Comparison of ENCODE assay signal across 8 cellular contexts in the genomic region with DNA sequence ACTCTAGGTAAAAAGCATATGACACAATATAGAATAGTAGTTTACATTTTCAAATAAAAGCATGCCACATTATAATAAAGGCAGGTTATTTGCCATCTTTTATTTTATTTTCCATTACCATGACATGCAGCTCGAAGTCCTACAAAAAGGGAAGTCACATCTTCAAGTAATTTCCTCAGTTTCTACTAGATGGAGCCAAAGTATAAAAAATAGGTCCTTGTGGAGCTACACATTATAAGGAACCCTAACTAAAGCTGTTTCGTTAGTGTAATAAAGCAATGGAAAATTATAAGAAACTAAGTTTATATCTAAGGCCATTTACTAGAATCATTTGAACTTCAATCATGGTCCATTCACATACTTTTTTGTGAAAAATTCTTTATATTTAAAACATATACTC.
DNase-seq lines count a peak whose midpoint lies in the region; ATAC-seq and TF ChIP-seq lines count a peak whose summit lies in the region.

No MANE protein-coding gene starts in this region.

- no peaks in the 10 kb centered on the region for H3K4me1 ChIP-seq in osteoblast (ENCODE audit: insufficient read depth, low read length)

- H3K36me3 ChIP-seq in osteoblast (ENCODE audit: insufficient read depth, low read length): no peaks in the 10 kb centered on the region

- H3K4me3 ChIP-seq in astrocyte of the spinal cord (ENCODE audit: low read depth, low read length): no peak overlapping the region
- H3K4me3 ChIP-seq in osteoblast (ENCODE audit: insufficient read depth, low read length): no peak overlapping the region

- in situ Hi-C loops in astrocyte of the spinal cord (cut with HindIII; ENCODE audit: low sequenced_read_pairs): no loop called here

- H3K4me2 ChIP-seq in osteoblast (ENCODE audit: insufficient read depth, low read length): no peak overlapping the region

- H3K27me3 ChIP-seq in osteoblast (ENCODE audit: insufficient read depth, low read length): no peaks in the 10 kb centered on the region

- TF ChIP-seq CTCF in astrocyte of the spinal cord (IDR thresholded peaks at IDR 0.05; ENCODE audit: low read depth, low read length) (peak; percentile 25), osteoblast (IDR thresholded peaks at IDR 0.05; ENCODE audit: extremely low read depth, low read depth, low read length) (peak; percentile 32)

- H3K27ac ChIP-seq in osteoblast (ENCODE audit: low read depth, low read length): no peak overlapping the region

- DNase-seq in H4 (ENCODE audit: low spot score) (peak; percentile 21), NCI-H446 (lab: John Stamatoyannopoulos, UW) (peak; percentile 21 to 56), astrocyte of the spinal cord (ENCODE audit: low read depth, low spot score) (peak; percentile 37), osteoblast (ENCODE audit: insufficient read length, low spot score, missing footprints) (no peak)
- no peak for DNase-seq in activated CD8-positive, alpha-beta memory T cell treated with anti-CD3 and anti-CD28 coated beads, Interleukin-2, amount 50 U/mL, for 48 hours
- DNase-seq in activated naive CD4-positive, alpha-beta T cell treated with anti-CD3 and anti-CD28 coated beads, Interleukin-2, amount 50 U/mL, for 16 hours: no peak

- no peaks in the 10 kb centered on the region for H3K9me3 ChIP-seq in osteoblast (ENCODE audit: low read depth, low read length)

- H4K20me1 ChIP-seq in osteoblast (ENCODE audit: insufficient read depth, low read length): no peaks in the 10 kb centered on the region

- ATAC-seq in GM19455 (IDR thresholded peaks at IDR 0.05; ENCODE audit: unreplicated experiment) (no peak), HG02981 (IDR thresholded peaks at IDR 0.05; ENCODE audit: unreplicated experiment) (no peak)

- H3K79me2 ChIP-seq in osteoblast (ENCODE audit: insufficient read depth, low read length): no peaks in the 10 kb centered on the region

- no peak overlapping the region for H2AFZ ChIP-seq in osteoblast (ENCODE audit: low read length)

Comparison
In these comparisons a context has a peak if more than half of its experiments do, and no peak if none do; other contexts are left out.
1. DNase-seq: peak in H4 (single experiment), NCI-H446 (2 of 2) and astrocyte of the spinal cord (single experiment); none in osteoblast (single experiment), activated CD8-positive, alpha-beta memory T cell treated with anti-CD3 and anti-CD28 coated beads, Interleukin-2, amount 50 U/mL, for 48 hours (single experiment) and activated naive CD4-positive, alpha-beta T cell treated with anti-CD3 and anti-CD28 coated beads, Interleukin-2, amount 50 U/mL, for 16 hours (single experiment).